ENCODE assay signal across 20 cellular contexts in genomic region chr11:12028303-12028702, GRCh38.
"Had no signal": no experiment of that assay in that cellular context is flagged by ENCODE, and none has a peak within 500 bp of the region (broad histone marks: within the 10 kb centered on the region; RNA-seq: fewer than 3 reads in every experiment).

No MANE protein-coding gene starts in this region.

- H3K4me3 ChIP-seq: dorsolateral prefrontal cortex, gastroesophageal sphincter, right lobe of liver, testis, tibial nerve, upper lobe of right lung, vagina had no signal

- H3K36me3 ChIP-seq: gastroesophageal sphincter, neutrophil, right lobe of liver, tibial nerve, upper lobe of right lung, vagina had no signal

- H3K27me3 ChIP-seq: dorsolateral prefrontal cortex, gastroesophageal sphincter, neutrophil, right lobe of liver, testis, tibial nerve, upper lobe of right lung, vagina had no signal

- H3K27ac ChIP-seq: dorsolateral prefrontal cortex, gastroesophageal sphincter, neutrophil, right lobe of liver, tibial nerve, upper lobe of right lung, vagina had no signal

- H3K27ac Mint-ChIP-seq: immature natural killer cell; naive thymus-derived CD4-positive, alpha-beta T cell; nephron progenitor cell; stimulated activated effector memory CD8-positive, alpha-beta T cell treated with anti-CD3 and anti-CD28 coated beads, Interleukin-12 subunit alpha, Interleukin-12 subunit beta, amount 100 ng/mL, for 72 hours had no signal

- H3K4me3 Mint-ChIP-seq: immature natural killer cell; naive thymus-derived CD4-positive, alpha-beta T cell; nephron progenitor cell; stimulated activated effector memory CD8-positive, alpha-beta T cell treated with anti-CD3 and anti-CD28 coated beads, Interleukin-12 subunit alpha, Interleukin-12 subunit beta, amount 100 ng/mL, for 72 hours had no signal

- H3K36me3 Mint-ChIP-seq: immature natural killer cell; stimulated activated effector memory CD8-positive, alpha-beta T cell treated with anti-CD3 and anti-CD28 coated beads, Interleukin-12 subunit alpha, Interleukin-12 subunit beta, amount 100 ng/mL, for 72 hours had no signal

- H3K9me3 ChIP-seq: gastroesophageal sphincter, neutrophil, right lobe of liver, testis, tibial nerve, upper lobe of right lung, vagina had no signal

- H3K4me1 Mint-ChIP-seq: immature natural killer cell; naive thymus-derived CD4-positive, alpha-beta T cell; stimulated activated effector memory CD8-positive, alpha-beta T cell treated with anti-CD3 and anti-CD28 coated beads, Interleukin-12 subunit alpha, Interleukin-12 subunit beta, amount 100 ng/mL, for 72 hours had no signal

- ATAC-seq: gastroesophageal sphincter; naive thymus-derived CD4-positive, alpha-beta T cell; stimulated activated effector memory CD8-positive, alpha-beta T cell treated with anti-CD3 and anti-CD28 coated beads, Interleukin-12 subunit alpha, Interleukin-12 subunit beta, amount 100 ng/mL, for 72 hours; stimulated activated naive CD8-positive, alpha-beta T cell treated with anti-CD3 and anti-CD28 coated beads, Interleukin-15, Interleukin-2, amounts not matched to agents 100 U/mL and 50 U/mL, for 24 hours; upper lobe of right lung had no signal

- DNase-seq: cortex of kidney; dorsolateral prefrontal cortex; effector CD8-positive, alpha-beta T cell; glutamatergic neuron; immature natural killer cell; mammary epithelial cell; naive thymus-derived CD4-positive, alpha-beta T cell; nephron progenitor cell; posterior cingulate gyrus; right lobe of liver; stimulated activated CD4-positive, alpha-beta T cell treated with anti-CD3 and anti-CD28 coated beads, Interleukin-4, amount 100 ng/mL, for 1 hour; stimulated activated CD8-positive, alpha-beta memory T cell treated with anti-CD3 and anti-CD28 coated beads, Interleukin-4, amount 100 ng/mL, for 48 hours; stimulated activated naive CD8-positive, alpha-beta T cell treated with anti-CD3 and anti-CD28 coated beads, Interleukin-15, Interleukin-2, amounts not matched to agents 100 U/mL and 50 U/mL, for 24 hours; testis; upper lobe of right lung had no signal

- H3K4me1 ChIP-seq: right lobe of liver, upper lobe of right lung, vagina had no signal
